Comparison of ENCODE assay signal across 8 cellular contexts in genomic region chr11:45805305-45806071, GRCh38. TPM values are rescaled to one million over a fixed set of nuclear protein-coding genes. Genes with fewer than 3 reads are reported as not detected.
A peak's percentile ranks its signal among the peaks of the same experiment; 100 is the strongest.
DNase-seq lines count a peak whose midpoint lies in the region; ATAC-seq and TF ChIP-seq lines count a peak whose summit lies in the region.

No MANE protein-coding gene starts in this region.

- peak overlapping the region; percentile 97 for H3K4me3 Mint-ChIP-seq in stimulated activated naive CD8-positive, alpha-beta T cell treated with anti-CD3 and anti-CD28 coated beads, Interleukin-15, amount 100 ng/mL, for 72 hours

- ATAC-seq in activated CD4-positive, CD25-positive, alpha-beta regulatory T cell treated with anti-CD3 and anti-CD28 coated beads, Interleukin-2, amount 50 U/mL, for 24 hours = peak; percentile 37 to 39
- ATAC-seq in HG02588 (IDR thresholded peaks at IDR 0.05; ENCODE audit: unreplicated experiment) = peak; percentile 35
- peak; percentile 59 for ATAC-seq in left lobe of liver
- peak; percentile 59 for ATAC-seq in stimulated activated naive CD8-positive, alpha-beta T cell treated with anti-CD3 and anti-CD28 coated beads, Interleukin-15, amount 100 ng/mL, for 72 hours

- no peaks in the 10 kb centered on the region for H3K9me3 Mint-ChIP-seq in stimulated activated naive CD8-positive, alpha-beta T cell treated with anti-CD3 and anti-CD28 coated beads, Interleukin-15, amount 100 ng/mL, for 72 hours

- H3K4me1 Mint-ChIP-seq in stimulated activated naive CD8-positive, alpha-beta T cell treated with anti-CD3 and anti-CD28 coated beads, Interleukin-15, amount 100 ng/mL, for 72 hours = peaks cover 44% of the 10 kb centered on the region

- H3K27ac Mint-ChIP-seq in stimulated activated naive CD8-positive, alpha-beta T cell treated with anti-CD3 and anti-CD28 coated beads, Interleukin-15, amount 100 ng/mL, for 72 hours = peak overlapping the region; percentile 77 to 86

- no peak for DNase-seq in activated CD4-positive, CD25-positive, alpha-beta regulatory T cell (lab: John Stamatoyannopoulos, UW)
- DNase-seq in NCI-H748 treated with DMSO at 0.1 percent for 48 hours (lab: John Stamatoyannopoulos, UW) = peak; percentile 46
- peak; percentile 66 to 78 for DNase-seq in cardiac fibroblast (ENCODE audit: low read depth in 2 of 2)
- DNase-seq in left lobe of liver (ENCODE audit: low spot score) = no peak
- DNase-seq in stimulated activated naive CD8-positive, alpha-beta T cell treated with anti-CD3 and anti-CD28 coated beads, Interleukin-15, amount 100 ng/mL, for 72 hours = peak; percentile 17 to 23
- DNase-seq in NCI-H1417 (lab: John Stamatoyannopoulos, UW) = no peak

- TF ChIP-seq CTCF in cardiac fibroblast (IDR thresholded peaks at IDR 0.05; ENCODE audit: low read depth, low read length) = no peak

- H3K4me3 ChIP-seq in cardiac fibroblast (replicated peaks in 1 of 2; ENCODE audit: low read depth in 2 of 2, low read length in 2 of 2) = peak overlapping the region; percentile 86 to 88

- H3K27me3 Mint-ChIP-seq in stimulated activated naive CD8-positive, alpha-beta T cell treated with anti-CD3 and anti-CD28 coated beads, Interleukin-15, amount 100 ng/mL, for 72 hours = no peaks in the 10 kb centered on the region

RNA-seq across cellular contexts. Expression of gene SLC35C1, which starts 0.5 kb away (rescaled TPM):
- 13.2 TPM for total RNA-seq in left lobe of liver

RNA-seq across cellular contexts. Expression of gene CRY2, which starts 41.8 kb away (rescaled TPM):
- 52.9 TPM for total RNA-seq in left lobe of liver

Comparison
In these comparisons a context has a peak if more than half of its experiments do, and no peak if none do; other contexts are left out.
1. DNase-seq: peak in NCI-H748 treated with DMSO at 0.1 percent for 48 hours (single experiment), cardiac fibroblast (2 of 2) and stimulated activated naive CD8-positive, alpha-beta T cell treated with anti-CD3 and anti-CD28 coated beads, Interleukin-15, amount 100 ng/mL, for 72 hours (2 of 2); none in activated CD4-positive, CD25-positive, alpha-beta regulatory T cell (0 of 4), left lobe of liver (single experiment) and NCI-H1417 (0 of 3).
2. Peak in every context shown above with its lines, with median percentiles within 50 percentile points of each other: ATAC-seq.